8 cellular contexts compared by ENCODE assay signal in the genomic region with DNA sequence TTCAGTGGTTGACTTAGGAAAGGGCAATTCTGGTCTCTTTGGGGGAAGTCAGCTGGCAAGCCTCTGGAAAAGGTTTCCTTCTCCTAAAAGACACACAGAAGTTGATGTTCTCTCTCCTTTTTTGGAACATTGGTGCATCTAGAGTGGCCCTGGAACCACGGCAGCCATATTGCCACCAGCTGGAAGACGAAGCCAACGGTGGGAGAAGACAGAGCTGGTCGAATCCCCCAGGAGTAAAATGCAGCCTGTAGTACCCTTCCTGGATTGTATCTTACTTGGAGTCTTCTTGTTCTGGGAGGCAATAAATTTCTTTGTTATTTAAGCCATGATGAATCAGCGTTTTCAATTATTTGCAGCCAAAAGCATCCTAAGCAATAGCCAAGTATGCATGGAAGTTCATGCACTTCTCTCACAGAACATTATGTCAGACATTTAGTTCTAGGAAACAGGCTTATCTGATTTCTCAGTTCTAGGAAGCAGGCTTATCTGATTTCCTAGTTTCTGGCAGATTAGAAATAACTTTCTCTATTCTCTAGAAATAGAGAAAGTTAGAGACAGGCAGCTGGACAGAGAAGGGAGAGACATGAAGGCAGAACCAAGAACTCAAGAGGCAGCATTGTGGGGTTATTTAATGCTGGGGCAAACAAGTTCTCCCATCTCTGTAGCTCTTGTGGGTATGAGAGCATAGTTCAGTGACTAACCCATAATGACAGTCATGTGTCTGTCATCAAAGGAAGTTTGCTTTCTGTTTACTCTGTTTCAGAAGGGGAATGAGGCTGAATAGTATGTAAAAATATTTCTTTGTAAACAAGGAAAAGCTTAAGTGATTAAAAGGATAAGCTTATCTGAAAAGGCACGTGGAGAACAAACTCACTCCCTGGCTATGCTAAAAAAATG. TPM values are rescaled to one million over a fixed set of nuclear protein-coding genes. Genes with fewer than 3 reads are reported as not detected.
DNase-seq lines count a peak whose midpoint lies in the region; ATAC-seq and TF ChIP-seq lines count a peak whose summit lies in the region.

No MANE protein-coding gene starts in this region.

- no peak overlapping the region for H3K4me3 ChIP-seq in epithelial cell of esophagus (ENCODE audit: low read length)
- H3K4me3 ChIP-seq in suprapubic skin, result no peak overlapping the region
- H3K4me3 ChIP-seq in ovary, result no peak overlapping the region

- H3K4me3 Mint-ChIP-seq in activated naive CD4-positive, alpha-beta T cell treated with anti-CD3 and anti-CD28 coated beads, Interleukin-2, amount 10 ng/mL, durations not matched to agents 7 days and 5 days, result peak overlapping the region; percentile 59

- CTCF ChIA-PET in activated naive CD4-positive, alpha-beta T cell treated with anti-CD3 and anti-CD28 coated beads, Interleukin-2, amount 10 ng/mL, durations not matched to agents 7 days and 5 days (lab: Charles Lee), result interaction anchor here (1.0 to 2.5 kb wide), 12 partner anchors 9 to 68 kb away, joined by 3 to 9 read pairs (median 6); a partner anchor contains a TSS

- no peak for TF ChIP-seq EP300 in suprapubic skin (IDR thresholded peaks at IDR 0.05)
- no peak for TF ChIP-seq EP300 in ovary (IDR thresholded peaks at IDR 0.05)

- H3K27me3 ChIP-seq in suprapubic skin (no peaks in the 10 kb centered on the region), ovary (no peaks in the 10 kb centered on the region)

- H3K4me1 ChIP-seq in suprapubic skin (peaks cover 23% of the 10 kb centered on the region), ovary (ENCODE audit: insufficient read depth) (no peaks in the 10 kb centered on the region)

- H3K36me3 ChIP-seq in suprapubic skin (no peaks in the 10 kb centered on the region), ovary (no peaks in the 10 kb centered on the region)

- H3K9me3 ChIP-seq in suprapubic skin (no peaks in the 10 kb centered on the region), ovary (no peaks in the 10 kb centered on the region)

- peaks cover 4% of the 10 kb centered on the region for H3K27me3 Mint-ChIP-seq in activated naive CD4-positive, alpha-beta T cell treated with anti-CD3 and anti-CD28 coated beads, Interleukin-2, amount 10 ng/mL, durations not matched to agents 7 days and 5 days

- H3K27ac ChIP-seq in suprapubic skin (peak overlapping the region; percentile 36), ovary (no peak overlapping the region)

- peaks cover 70% of the 10 kb centered on the region for H3K4me1 Mint-ChIP-seq in activated naive CD4-positive, alpha-beta T cell treated with anti-CD3 and anti-CD28 coated beads, Interleukin-2, amount 10 ng/mL, durations not matched to agents 7 days and 5 days

- no peak for TF ChIP-seq POLR2A in suprapubic skin (IDR thresholded peaks at IDR 0.05)
- TF ChIP-seq POLR2A in ovary (IDR thresholded peaks at IDR 0.05), result no peak

- H3K9me3 Mint-ChIP-seq in activated naive CD4-positive, alpha-beta T cell treated with anti-CD3 and anti-CD28 coated beads, Interleukin-2, amount 10 ng/mL, durations not matched to agents 7 days and 5 days, result no peaks in the 10 kb centered on the region

- ATAC-seq in HG02840 (IDR thresholded peaks at IDR 0.05; ENCODE audit: low FRiP score, unreplicated experiment), result peak; percentile 66

- H3K27ac Mint-ChIP-seq in activated naive CD4-positive, alpha-beta T cell treated with anti-CD3 and anti-CD28 coated beads, Interleukin-2, amount 10 ng/mL, durations not matched to agents 7 days and 5 days, result peak overlapping the region; percentile 95

- no peak for TF ChIP-seq CTCF in epithelial cell of esophagus (IDR thresholded peaks at IDR 0.05; ENCODE audit: insufficient read depth, low read depth, low read length, missing control alignments)
- no peak for TF ChIP-seq CTCF in suprapubic skin (IDR thresholded peaks at IDR 0.05)
- TF ChIP-seq CTCF in ovary (IDR thresholded peaks at IDR 0.05), result no peak

- intact Hi-C loops in ovary (cut with DNase I), result no loop called here

- peak; percentile 41 for DNase-seq in activated naive CD4-positive, alpha-beta T cell treated with anti-CD3 and anti-CD28 coated beads, Interleukin-2, amount 10 ng/mL, durations not matched to agents 7 days and 5 days
- no peak for DNase-seq in activated naive CD4-positive, alpha-beta T cell treated with Interleukin-2 at 50 U/mL for 16 hours
- peak; percentile 91 for DNase-seq in OCI-M1 (lab: John Stamatoyannopoulos, UW)
- peak; percentile 92 for DNase-seq in epithelial cell of esophagus (ENCODE audit: low read depth)
- no peak for DNase-seq in suprapubic skin (ENCODE audit: low spot score in 2 of 2)
- DNase-seq in DMS114 treated with DMSO at 0.1 percent for 48 hours (lab: John Stamatoyannopoulos, UW; ENCODE audit: unreplicated experiment), result no peak
- no peak for DNase-seq in ovary

- H3K36me3 Mint-ChIP-seq in activated naive CD4-positive, alpha-beta T cell treated with anti-CD3 and anti-CD28 coated beads, Interleukin-2, amount 10 ng/mL, durations not matched to agents 7 days and 5 days, result peaks cover 2% of the 10 kb centered on the region

- 47% methylated on average over 6 of the region's 6 CpGs for WGBS in suprapubic skin
- WGBS in ovary, 3 donors, result 57 to 72% (median 71%) methylated on average over 6 of the region's 6 CpGs

RNA-seq across cellular contexts. Expression of a gene that starts 40.5 kb away (rescaled TPM):
- total RNA-seq in suprapubic skin (10 to 100 TPM in 3 of 4 donors, 1 to 10 TPM in 1; 6.3 to 33.6 (median 16.1) TPM), ovary (10 to 100 TPM; 11.4 to 17.6 (median 13.4) TPM)
- polyA plus RNA-seq in ovary, result 10 to 100 TPM in 1 of 2 donors, 1 to 10 TPM in 1; 5.3 to 19.1 TPM

Comparison
In these comparisons a context has a peak if more than half of its experiments do, and no peak if none do; other contexts are left out.
1. DNase-seq: peak in activated naive CD4-positive, alpha-beta T cell treated with anti-CD3 and anti-CD28 coated beads, Interleukin-2, amount 10 ng/mL, durations not matched to agents 7 days and 5 days (single experiment), OCI-M1 (single experiment) and epithelial cell of esophagus (single experiment); none in activated naive CD4-positive, alpha-beta T cell treated with Interleukin-2 at 50 U/mL for 16 hours (single experiment), suprapubic skin (0 of 2), DMS114 treated with DMSO at 0.1 percent for 48 hours (single experiment) and ovary (0 of 5).